Comparison of ENCODE assay signal across 5 cellular contexts in genomic region chr18:78153362-78153761, GRCh38.
"Had no signal": no experiment of that assay in that cellular context is flagged by ENCODE, and none has a peak within 500 bp of the region (broad histone marks: within the 10 kb centered on the region; RNA-seq: fewer than 3 reads in every experiment).

No MANE protein-coding gene starts in this region.

- H3K4me1 Mint-ChIP-seq: IgD-negative memory B cell had no signal

- H3K36me3 Mint-ChIP-seq: IgD-negative memory B cell had no signal

- H3K27ac ChIP-seq: HL-60 had no signal

- H3K27me3 Mint-ChIP-seq: IgD-negative memory B cell had no signal

- ATAC-seq: HepG2, K562 had no signal

- H3K4me3 Mint-ChIP-seq: IgD-negative memory B cell had no signal

- H3K27ac Mint-ChIP-seq: IgD-negative memory B cell had no signal

- H3K4me3 ChIP-seq: K562 had no signal

- DNase-seq: IMR-90 had no signal
